In genomic region chr5:68954618-68954910, GRCh38 we compare ENCODE assay signal across 26 cellular contexts.
"Had no signal": no experiment of that assay in that cellular context is flagged by ENCODE, and none has a peak within 500 bp of the region (broad histone marks: within the 10 kb centered on the region; RNA-seq: fewer than 3 reads in every experiment).

No MANE protein-coding gene starts in this region.

- DNase-seq: activated CD4-positive, alpha-beta T cell treated with anti-CD3 and anti-CD28 coated beads for 4 hours; activated CD4-positive, alpha-beta T cell treated with anti-CD3 and anti-CD28 coated beads, Interleukin-2, amount 50 U/mL, for 48 hours; activated CD4-positive, CD25-positive, alpha-beta regulatory T cell; activated effector memory CD4-positive, alpha-beta T cell treated with Interleukin-2 at 50 U/mL for 16 hours; activated naive CD4-positive, alpha-beta T cell treated with anti-CD3 and anti-CD28 coated beads for 36 hours; activated naive CD8-positive, alpha-beta T cell treated with anti-CD3 and anti-CD28 coated beads, Interleukin-2, amount 10 ng/mL, durations not matched to agents 7 days and 5 days; activated T-cell treated with anti-CD3 and anti-CD28 coated beads, Interleukin-2, amount 50 U/mL, for 48 hours; amygdala; cerebellar nuclear complex; cortex of kidney; endodermal cell; foreskin melanocyte; glutamatergic neuron; hippocampal formation; kidney glomerular epithelial cell; left lung; naive thymus-derived CD8-positive, alpha-beta T cell; small intestine; stimulated activated CD4-positive, alpha-beta T cell treated with anti-CD3 and anti-CD28 coated beads, Interleukin-2, amount 100 ng/mL, for 24 hours; stomach; SW 1271; T-helper 17 cell; testis had no signal

- H3K36me3 ChIP-seq: left lung, neutrophil, ovary, stomach had no signal

- H3K27me3 ChIP-seq: left lung, ovary, stomach, testis had no signal

- H3K4me3 ChIP-seq: left lung, ovary, stomach, testis had no signal

- H3K9me3 ChIP-seq: left lung, neutrophil, ovary, stomach, testis had no signal

- H3K27ac ChIP-seq: epithelial cell of prostate, left lung, neutrophil, stomach had no signal
